In genomic region chr12:12015073-12015685, GRCh38 we compare ENCODE assay signal across 30 cellular contexts. TPM values are rescaled to one million over a fixed set of nuclear protein-coding genes. Genes with fewer than 3 reads are reported as not detected.
DNase-seq lines count a peak whose midpoint lies in the region; ATAC-seq and TF ChIP-seq lines count a peak whose summit lies in the region.
"Had no signal": no experiment of that assay in that cellular context is flagged by ENCODE, and none has a peak within 500 bp of the region (broad histone marks: within the 10 kb centered on the region; RNA-seq: fewer than 3 reads in every experiment).

No MANE protein-coding gene starts in this region.

- TF ChIP-seq CTCF in natural killer cell (IDR thresholded peaks at IDR 0.05) (no peak), endothelial cell (IDR thresholded peaks at IDR 0.05; ENCODE audit: unreplicated experiment) (no peak)

- no peak for DNase-seq in activated CD4-positive, alpha-beta T cell treated with anti-CD3 and anti-CD28 coated beads, Interleukin-2, amount 10 ng/mL, durations not matched to agents 24 days and 14 days
- DNase-seq in activated CD4-positive, alpha-beta T cell treated with anti-CD3 and anti-CD28 coated beads for 1 hour: no peak
- DNase-seq in natural killer cell treated with Interleukin-12 subunit alpha and Interleukin-12 subunit beta and Interleukin-15 and Interleukin-18, amount 100 ng/mL, for 72 hours (ENCODE audit: low spot score): no peak
- DNase-seq in natural killer cell (no peak), endothelial cell (ENCODE audit: low spot score) (no peak), T-helper 9 cell (no peak), hypothalamus (lab: John Stamatoyannopoulos, UW) (no peak), NCI-H187 treated with DMSO at 0.1 percent for 48 hours (lab: John Stamatoyannopoulos, UW) (no peak)
- DNase-seq: activated naive CD8-positive, alpha-beta T cell treated with anti-CD3 and anti-CD28 coated beads for 36 hours; cortex of kidney; esophagus squamous epithelium; foreskin melanocyte; GM23248; heart right ventricle; HFFc6; KG1; kidney glomerular epithelial cell; lower lobe of right lung; NCI-H1417 treated with DMSO at 0.1 percent for 48 hours; NCI-H2107; NCI-H748 treated with DMSO at 0.1 percent for 48 hours; right lobe of liver; stimulated activated CD4-positive, alpha-beta T cell treated with anti-CD3 and anti-CD28 coated beads, Interleukin-12 subunit alpha, Interleukin-12 subunit beta, amount 100 ng/mL, for 4 hours; stimulated activated CD4-positive, alpha-beta T cell treated with anti-CD3 and anti-CD28 coated beads, Interleukin-4, amount 100 ng/mL, for 1 hour had no signal

- H3K27me3 Mint-ChIP-seq in activated CD4-positive, alpha-beta T cell treated with anti-CD3 and anti-CD28 coated beads, Interleukin-2, amount 10 ng/mL, durations not matched to agents 24 days and 14 days: no peaks in the 10 kb centered on the region
- H3K27me3 Mint-ChIP-seq in natural killer cell treated with Interleukin-12 subunit alpha and Interleukin-12 subunit beta and Interleukin-15 and Interleukin-18, amount 100 ng/mL, for 72 hours: peaks cover 21 to 23% of the 10 kb centered on the region in 2 donors
- H3K27me3 Mint-ChIP-seq in natural killer cell (ENCODE audit: low read depth in 2 of 2): peaks cover 56 to 90% of the 10 kb centered on the region in 2 donors
- H3K27me3 Mint-ChIP-seq in endothelial cell (ENCODE audit: unreplicated experiment): no peaks in the 10 kb centered on the region
- H3K27me3 Mint-ChIP-seq: activated naive CD8-positive, alpha-beta T cell treated with anti-CD3 and anti-CD28 coated beads for 36 hours had no signal

- ATAC-seq in natural killer cell treated with Interleukin-12 subunit alpha and Interleukin-12 subunit beta and Interleukin-15 and Interleukin-18, amount 100 ng/mL, for 72 hours: no peak
- no peak for ATAC-seq in natural killer cell
- ATAC-seq: heart right ventricle, lower lobe of right lung, right lobe of liver had no signal

- intact Hi-C loops in activated CD4-positive, alpha-beta T cell treated with anti-CD3 and anti-CD28 coated beads, Interleukin-2, amount 10 ng/mL, durations not matched to agents 24 days and 14 days (cut with micrococcal nuclease): no loop called here
- intact Hi-C loops in natural killer cell (cut with micrococcal nuclease): no loop called here

- peak overlapping the region; percentile 94 for H3K27ac Mint-ChIP-seq in activated CD4-positive, alpha-beta T cell treated with anti-CD3 and anti-CD28 coated beads, Interleukin-2, amount 10 ng/mL, durations not matched to agents 24 days and 14 days
- H3K27ac Mint-ChIP-seq in natural killer cell treated with Interleukin-12 subunit alpha and Interleukin-12 subunit beta and Interleukin-15 and Interleukin-18, amount 100 ng/mL, for 72 hours: peak overlapping the region; percentile 63 to 78
- H3K27ac Mint-ChIP-seq in natural killer cell: no peak overlapping the region
- peak overlapping the region; percentile 38 for H3K27ac Mint-ChIP-seq in endothelial cell (ENCODE audit: unreplicated experiment)
- H3K27ac Mint-ChIP-seq: activated naive CD8-positive, alpha-beta T cell treated with anti-CD3 and anti-CD28 coated beads for 36 hours; HFFc6; progenitor cell of endocrine pancreas had no signal

- H3K36me3 Mint-ChIP-seq in activated CD4-positive, alpha-beta T cell treated with anti-CD3 and anti-CD28 coated beads, Interleukin-2, amount 10 ng/mL, durations not matched to agents 24 days and 14 days (ENCODE audit: low read depth): peaks cover 11% of the 10 kb centered on the region
- H3K36me3 Mint-ChIP-seq in natural killer cell treated with Interleukin-12 subunit alpha and Interleukin-12 subunit beta and Interleukin-15 and Interleukin-18, amount 100 ng/mL, for 72 hours: peaks cover 4% of the 10 kb centered on the region
- H3K36me3 Mint-ChIP-seq in natural killer cell (no peaks in the 10 kb centered on the region), endothelial cell (ENCODE audit: low read depth, unreplicated experiment) (no peaks in the 10 kb centered on the region)
- H3K36me3 Mint-ChIP-seq: neural progenitor cell had no signal

- H3K9me3 Mint-ChIP-seq in activated CD4-positive, alpha-beta T cell treated with anti-CD3 and anti-CD28 coated beads, Interleukin-2, amount 10 ng/mL, durations not matched to agents 24 days and 14 days: peaks cover 4% of the 10 kb centered on the region
- H3K9me3 Mint-ChIP-seq in natural killer cell treated with Interleukin-12 subunit alpha and Interleukin-12 subunit beta and Interleukin-15 and Interleukin-18, amount 100 ng/mL, for 72 hours: no peaks in the 10 kb centered on the region
- H3K9me3 Mint-ChIP-seq in natural killer cell (no peaks in the 10 kb centered on the region), endothelial cell (ENCODE audit: unreplicated experiment) (no peaks in the 10 kb centered on the region)
- H3K9me3 Mint-ChIP-seq: HFFc6, neural progenitor cell had no signal

- peak overlapping the region; percentile 34 for H3K4me3 Mint-ChIP-seq in activated CD4-positive, alpha-beta T cell treated with anti-CD3 and anti-CD28 coated beads, Interleukin-2, amount 10 ng/mL, durations not matched to agents 24 days and 14 days
- H3K4me3 Mint-ChIP-seq in natural killer cell treated with Interleukin-12 subunit alpha and Interleukin-12 subunit beta and Interleukin-15 and Interleukin-18, amount 100 ng/mL, for 72 hours: no peak overlapping the region
- no peak overlapping the region for H3K4me3 Mint-ChIP-seq in natural killer cell
- no peak overlapping the region for H3K4me3 Mint-ChIP-seq in endothelial cell (ENCODE audit: unreplicated experiment)
- H3K4me3 Mint-ChIP-seq: activated naive CD8-positive, alpha-beta T cell treated with anti-CD3 and anti-CD28 coated beads for 36 hours; HFFc6; neural progenitor cell had no signal

- peaks cover 74% of the 10 kb centered on the region for H3K4me1 Mint-ChIP-seq in activated CD4-positive, alpha-beta T cell treated with anti-CD3 and anti-CD28 coated beads, Interleukin-2, amount 10 ng/mL, durations not matched to agents 24 days and 14 days
- peaks cover 37 to 51% of the 10 kb centered on the region in 2 donors for H3K4me1 Mint-ChIP-seq in natural killer cell treated with Interleukin-12 subunit alpha and Interleukin-12 subunit beta and Interleukin-15 and Interleukin-18, amount 100 ng/mL, for 72 hours (ENCODE audit: low read depth in 2 of 2)
- peaks cover 12 to 20% of the 10 kb centered on the region in 2 donors for H3K4me1 Mint-ChIP-seq in natural killer cell
- peaks cover 56% of the 10 kb centered on the region for H3K4me1 Mint-ChIP-seq in endothelial cell (ENCODE audit: unreplicated experiment)

RNA-seq across cellular contexts. Expression of gene BCL2L14, which starts 55.6 kb away (rescaled TPM):
- 13.0 and 14.2 TPM in 2 replicates for total RNA-seq in activated CD4-positive, alpha-beta T cell treated with anti-CD3 and anti-CD28 coated beads, Interleukin-2, amount 10 ng/mL, durations not matched to agents 24 days and 14 days
- total RNA-seq in natural killer cell treated with Interleukin-12 subunit alpha and Interleukin-12 subunit beta and Interleukin-15 and Interleukin-18, amount 100 ng/mL, for 72 hours: under 1 TPM in 1 of 2 donors, not detected in 1; 0.61 TPM
- total RNA-seq in natural killer cell: under 1 TPM in 1 of 3 donors, not detected in 2; 0.49 TPM
- 0.64 TPM for total RNA-seq in endothelial cell (ENCODE audit: unreplicated experiment)
- total RNA-seq: ascending aorta, cardiac septum, GM23248, HFFc6, RPMI7951, SJSA1 had no signal

Comparison
In these comparisons a context has a peak if more than half of its experiments do, and no peak if none do; other contexts are left out.
1. H3K27ac Mint-ChIP-seq: peak in activated CD4-positive, alpha-beta T cell treated with anti-CD3 and anti-CD28 coated beads, Interleukin-2, amount 10 ng/mL, durations not matched to agents 24 days and 14 days (single experiment), natural killer cell treated with Interleukin-12 subunit alpha and Interleukin-12 subunit beta and Interleukin-15 and Interleukin-18, amount 100 ng/mL, for 72 hours (2 of 2) and endothelial cell (single experiment); none in natural killer cell (0 of 2).